ENCODE assay signal across 28 cellular contexts in the genomic region with DNA sequence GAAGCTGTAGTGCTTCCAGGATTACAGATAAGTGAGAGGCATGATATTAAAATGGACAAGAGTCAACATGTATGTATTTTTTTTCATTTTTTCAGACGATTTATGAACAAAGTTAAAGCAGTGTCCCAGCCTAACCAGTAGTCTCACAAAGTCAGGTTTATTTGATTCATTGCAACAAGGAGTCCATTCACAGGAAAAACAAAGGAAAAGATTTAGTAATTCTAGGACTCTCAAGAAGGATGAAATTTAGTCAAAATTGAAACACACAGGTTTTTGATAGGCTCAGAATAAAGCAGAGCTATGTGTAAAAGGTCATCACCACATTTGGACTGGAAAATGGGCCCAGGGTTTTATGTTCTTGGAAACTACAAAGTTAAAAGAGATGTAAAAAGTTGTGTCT.
"Had no signal": no experiment of that assay in that cellular context is flagged by ENCODE, and none has a peak within 500 bp of the region (broad histone marks: within the 10 kb centered on the region; RNA-seq: fewer than 3 reads in every experiment).

No MANE protein-coding gene starts in this region.

- H3K4me1 ChIP-seq: lower lobe of right lung, prostate gland, stomach, suprapubic skin, tibial artery, uterus had no signal

- H3K27me3 ChIP-seq: ovary, stomach, suprapubic skin, tibial artery, uterus had no signal

- ATAC-seq: left cardiac atrium; left lobe of liver; left ventricle myocardium superior; lower lobe of right lung; naive thymus-derived CD8-positive, alpha-beta T cell; right cardiac atrium; sciatic nerve; stimulated activated naive B cell treated with anti-CD40 and anti-IgM and Interleukin-4, amounts not matched to agents 10 μg/mL and 1 μg/mL and 100 μg/mL, for 72 hours; stimulated activated naive CD8-positive, alpha-beta T cell treated with anti-CD3 and anti-CD28 coated beads, Interleukin-15, Interleukin-2, amounts not matched to agents 100 U/mL and 50 U/mL, for 24 hours had no signal

- H3K27ac ChIP-seq: lower lobe of right lung, ovary, prostate gland, skin epidermis, stomach, suprapubic skin, thoracic aorta, tibial artery, uterus had no signal

- H3K36me3 ChIP-seq: lower lobe of right lung, ovary, prostate gland, stomach, suprapubic skin, thoracic aorta, tibial artery, uterus had no signal

- H3K4me3 ChIP-seq: lower lobe of right lung, ovary, prostate gland, skin epidermis, stomach, suprapubic skin, thoracic aorta, tibial artery, uterus had no signal

- H3K9me3 ChIP-seq: lower lobe of right lung, ovary, prostate gland, suprapubic skin, thoracic aorta, tibial artery, uterus had no signal

- DNase-seq: hippocampal formation; kidney glomerular epithelial cell; left cardiac atrium; left ventricle myocardium superior; lower lobe of right lung; mammary epithelial cell; mesenchymal stem cell; naive thymus-derived CD8-positive, alpha-beta T cell; ovary; posterior cingulate gyrus; retina; right cardiac atrium; stimulated activated CD4-positive, alpha-beta T cell treated with anti-CD3 and anti-CD28 coated beads, Interleukin-12 subunit alpha, Interleukin-12 subunit beta, amount 100 ng/mL, for 4 hours; stimulated activated CD4-positive, alpha-beta T cell treated with anti-CD3 and anti-CD28 coated beads, Interleukin-15, amount 100 ng/mL, for 24 hours; stimulated activated CD4-positive, alpha-beta T cell treated with anti-CD3 and anti-CD28 coated beads, Interleukin-2, amount 100 ng/mL, for 24 hours; stimulated activated CD4-positive, alpha-beta T cell treated with anti-CD3 and anti-CD28 coated beads, Interleukin-4, amount 100 ng/mL, for 1 hour; stimulated activated naive B cell treated with anti-CD40 and anti-IgM and Interleukin-4, amounts not matched to agents 10 μg/mL and 1 μg/mL and 100 μg/mL, for 72 hours; stimulated activated naive CD8-positive, alpha-beta T cell treated with anti-CD3 and anti-CD28 coated beads, Interleukin-15, Interleukin-2, amounts not matched to agents 100 U/mL and 50 U/mL, for 24 hours; stomach; tibial artery; trophoblast cell; uterus had no signal
